In the genomic region with DNA sequence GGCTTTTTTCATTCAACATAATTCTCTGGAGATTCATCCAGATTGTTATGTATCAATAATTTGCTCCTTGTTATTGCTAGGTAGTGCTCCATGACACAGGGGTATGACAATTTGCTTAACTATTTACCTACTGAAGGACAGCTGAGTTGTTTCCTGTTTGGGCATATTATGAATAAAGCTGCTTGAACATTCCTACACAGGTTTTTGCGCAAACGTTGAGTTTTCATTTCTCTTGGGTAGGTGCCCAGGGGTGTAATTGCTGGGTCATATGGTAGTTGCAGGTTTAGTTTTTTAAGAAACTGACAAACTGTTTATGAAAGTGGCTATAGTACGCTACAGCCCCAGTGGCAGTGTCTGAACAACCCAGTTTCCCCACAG, we compare ENCODE assay signal across 1 cellular context.
TF ChIP-seq lines count a peak whose summit lies in the region.

No MANE protein-coding gene starts in this region.

TF ChIP-seq in GM12878, 131 proteins besides CTCF, POLR2A, EP300 and RAD21 (continued from another document):
- TF ChIP-seq RAD51 (IDR thresholded peaks at IDR 0.05) = no peak
- TF ChIP-seq YBX1 (IDR thresholded peaks at IDR 0.05) = no peak
- no peak for TF ChIP-seq POLR2AphosphoS5 (IDR thresholded peaks at IDR 0.05; ENCODE audit: low read length)
- TF ChIP-seq, protein P1, sequence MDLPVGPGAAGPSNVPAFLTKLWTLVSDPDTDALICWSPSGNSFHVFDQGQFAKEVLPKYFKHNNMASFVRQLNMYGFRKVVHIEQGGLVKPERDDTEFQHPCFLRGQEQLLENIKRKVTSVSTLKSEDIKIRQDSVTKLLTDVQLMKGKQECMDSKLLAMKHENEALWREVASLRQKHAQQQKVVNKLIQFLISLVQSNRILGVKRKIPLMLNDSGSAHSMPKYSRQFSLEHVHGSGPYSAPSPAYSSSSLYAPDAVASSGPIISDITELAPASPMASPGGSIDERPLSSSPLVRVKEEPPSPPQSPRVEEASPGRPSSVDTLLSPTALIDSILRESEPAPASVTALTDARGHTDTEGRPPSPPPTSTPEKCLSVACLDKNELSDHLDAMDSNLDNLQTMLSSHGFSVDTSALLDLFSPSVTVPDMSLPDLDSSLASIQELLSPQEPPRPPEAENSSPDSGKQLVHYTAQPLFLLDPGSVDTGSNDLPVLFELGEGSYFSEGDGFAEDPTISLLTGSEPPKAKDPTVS (IDR thresholded peaks at IDR 0.05; ENCODE audit: low read depth, low read length) = no peak
- no peak for TF ChIP-seq RB1 (IDR thresholded peaks at IDR 0.05; ENCODE audit: borderline replicate concordance)
